10 cellular contexts compared by ENCODE assay signal in genomic region chr2:72780483-72780882, GRCh38. TPM values are rescaled to one million over a fixed set of nuclear protein-coding genes. Genes with fewer than 3 reads are reported as not detected.
DNase-seq lines count a peak whose midpoint lies in the region; ATAC-seq and TF ChIP-seq lines count a peak whose summit lies in the region.
"Had no signal": no experiment of that assay in that cellular context is flagged by ENCODE, and none has a peak within 500 bp of the region (broad histone marks: within the 10 kb centered on the region; RNA-seq: fewer than 3 reads in every experiment).

No MANE protein-coding gene starts in this region.

- H3K27me3 Mint-ChIP-seq in endothelial cell (ENCODE audit: unreplicated experiment) (peaks cover 1% of the 10 kb centered on the region), mesothelial cell of epicardium (ENCODE audit: low read depth) (no peaks in the 10 kb centered on the region), WTC11 (ENCODE audit: low read depth) (no peaks in the 10 kb centered on the region)
- H3K27me3 Mint-ChIP-seq: naive thymus-derived CD8-positive, alpha-beta T cell had no signal

- no peak overlapping the region for H3K4me3 Mint-ChIP-seq in endothelial cell (ENCODE audit: unreplicated experiment)
- H3K4me3 Mint-ChIP-seq in mesothelial cell of epicardium, result no peak overlapping the region
- no peak overlapping the region for H3K4me3 Mint-ChIP-seq in WTC11
- H3K4me3 Mint-ChIP-seq: naive thymus-derived CD8-positive, alpha-beta T cell had no signal

- POLR2A ChIA-PET in WTC11 (lab: Charles Lee), result no interaction called here

- TF ChIP-seq CTCF in endothelial cell (IDR thresholded peaks at IDR 0.05; ENCODE audit: unreplicated experiment) (no peak), mesothelial cell of epicardium (IDR thresholded peaks at IDR 0.05; ENCODE audit: unreplicated experiment) (no peak), WTC11 (IDR thresholded peaks at IDR 0.05) (no peak)

- DNase-seq in HCEC 1CT (peak; percentile 27), NCI-H226 (peak; percentile 77), endothelial cell (ENCODE audit: low spot score) (no peak), mesothelial cell of epicardium (ENCODE audit: low spot score in 2 of 2, unreplicated experiment in 2 of 2) (no peak), WTC11 (ENCODE audit: low spot score) (no peak), NCI-H526 (lab: John Stamatoyannopoulos, UW) (no peak), amygdala (lab: John Stamatoyannopoulos, UW) (no peak)
- DNase-seq: naive thymus-derived CD8-positive, alpha-beta T cell; stimulated activated CD4-positive, alpha-beta T cell treated with anti-CD3 and anti-CD28 coated beads, Interleukin-15, amount 100 ng/mL, for 24 hours; stomach had no signal

- H3K36me3 Mint-ChIP-seq in endothelial cell (ENCODE audit: low read depth, unreplicated experiment) (peaks cover 16% of the 10 kb centered on the region), mesothelial cell of epicardium (peaks cover 38% of the 10 kb centered on the region), WTC11 (peaks cover 20% of the 10 kb centered on the region)

- peak overlapping the region; percentile 76 for H3K27ac Mint-ChIP-seq in endothelial cell (ENCODE audit: unreplicated experiment)
- H3K27ac Mint-ChIP-seq in mesothelial cell of epicardium, result peak overlapping the region; percentile 39
- H3K27ac Mint-ChIP-seq in WTC11, result no peak overlapping the region

- CTCF ChIA-PET in WTC11 (lab: Charles Lee), result interaction anchor here (0.9 to 2.0 kb wide), 2 partner anchors 17 to 82 kb away, joined by 3 to 11 read pairs; no protein-coding TSS in a partner anchor

- no peak for ATAC-seq in WTC11
- ATAC-seq: naive thymus-derived CD8-positive, alpha-beta T cell had no signal

- peaks cover 19% of the 10 kb centered on the region for H3K4me1 Mint-ChIP-seq in endothelial cell (ENCODE audit: unreplicated experiment)
- peaks cover 14% of the 10 kb centered on the region for H3K4me1 Mint-ChIP-seq in mesothelial cell of epicardium
- H3K4me1 Mint-ChIP-seq in WTC11, result peaks cover 16% of the 10 kb centered on the region

- H3K9me3 Mint-ChIP-seq in endothelial cell (ENCODE audit: unreplicated experiment) (no peaks in the 10 kb centered on the region), mesothelial cell of epicardium (peaks cover 20% of the 10 kb centered on the region), WTC11 (peaks cover 20% of the 10 kb centered on the region)

TF ChIP-seq in WTC11, 78 proteins besides CTCF, POLR2A, EP300 and RAD21:
- TF ChIP-seq ZNF138 (CRISPR knock-in tag; conservative IDR thresholded peaks at IDR 0.05) (no peak), MXD4 (CRISPR knock-in tag; IDR thresholded peaks at IDR 0.05; ENCODE audit: borderline replicate concordance) (no peak), ZNF232 (CRISPR knock-in tag; IDR thresholded peaks at IDR 0.05) (no peak), FOXJ3 (CRISPR knock-in tag; IDR thresholded peaks at IDR 0.05; ENCODE audit: borderline replicate concordance) (no peak), ZNF425 (CRISPR knock-in tag; conservative IDR thresholded peaks at IDR 0.05) (no peak), ZNF317 (CRISPR knock-in tag; IDR thresholded peaks at IDR 0.05; ENCODE audit: borderline replicate concordance, low read depth) (no peak), ETV6 (CRISPR knock-in tag; IDR thresholded peaks at IDR 0.05) (no peak), USF1 (CRISPR knock-in tag; IDR thresholded peaks at IDR 0.05) (no peak), MYBL2 (CRISPR knock-in tag; IDR thresholded peaks at IDR 0.05) (no peak), JUN (CRISPR knock-in tag; IDR thresholded peaks at IDR 0.05) (no peak), FOXP1 (CRISPR knock-in tag; IDR thresholded peaks at IDR 0.05; ENCODE audit: borderline replicate concordance) (no peak), CBFB (CRISPR knock-in tag; IDR thresholded peaks at IDR 0.05; ENCODE audit: low read depth) (no peak), NFATC4 (CRISPR knock-in tag; IDR thresholded peaks at IDR 0.05) (no peak), NR1H2 (CRISPR knock-in tag; IDR thresholded peaks at IDR 0.05) (no peak), FOXP4 (CRISPR knock-in tag; IDR thresholded peaks at IDR 0.05) (no peak), HMGA2 (CRISPR knock-in tag; IDR thresholded peaks at IDR 0.05) (no peak)

RNA-seq across cellular contexts. Expression of gene EXOC6B, which starts 45.4 kb away (rescaled TPM):
- total RNA-seq in endothelial cell (ENCODE audit: unreplicated experiment), result 45.6 TPM
- 99.7 to 105 TPM (median 104 TPM) in 3 replicates for total RNA-seq in mesothelial cell of epicardium
- total RNA-seq in WTC11 (2021), result 33.7 to 38.1 TPM (median 37.7 TPM) in 3 replicates

Comparison
In these comparisons a context has a peak if more than half of its experiments do, and no peak if none do; other contexts are left out.
1. DNase-seq: peak in HCEC 1CT (single experiment) and NCI-H226 (single experiment); none in endothelial cell (single experiment), mesothelial cell of epicardium (0 of 2), WTC11 (single experiment), NCI-H526 (0 of 2) and amygdala (0 of 56).